ENCODE assay signal across 16 cellular contexts in the genomic region with DNA sequence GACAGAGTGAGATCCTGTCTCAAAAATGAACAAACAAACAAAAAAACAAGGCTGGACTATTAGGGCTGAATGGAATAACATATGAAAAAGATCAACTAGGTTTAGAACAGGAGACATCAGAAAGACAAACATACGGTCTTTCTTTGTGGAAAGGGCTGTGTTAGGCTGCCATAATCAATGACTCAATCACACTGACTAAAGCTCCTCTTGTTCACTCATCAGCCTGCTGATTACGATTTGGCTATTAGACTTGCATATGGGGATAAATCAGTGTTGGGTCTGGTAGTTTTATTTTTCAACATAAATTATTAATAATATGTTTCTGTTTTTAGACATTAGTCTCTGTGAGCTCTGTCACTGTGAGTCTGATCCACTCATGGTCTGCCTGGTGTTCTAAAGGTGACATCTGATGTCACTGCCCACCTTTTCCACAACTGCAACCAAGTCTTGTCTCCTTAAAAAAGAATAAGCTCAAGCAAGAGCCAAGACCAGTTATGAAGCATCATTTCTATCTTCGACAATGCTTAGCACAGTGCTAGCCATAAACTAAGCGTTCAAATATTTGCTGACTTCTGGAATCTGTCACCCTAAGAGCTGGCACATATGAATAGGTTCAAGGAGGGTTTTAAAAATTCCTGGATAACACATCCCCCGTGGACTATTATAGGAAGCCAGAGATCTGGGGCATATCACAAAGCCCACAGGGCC. TPM values are rescaled to one million over a fixed set of nuclear protein-coding genes. Genes with fewer than 3 reads are reported as not detected.
A peak's percentile ranks its signal among the peaks of the same experiment; 100 is the strongest.
DNase-seq lines count a peak whose midpoint lies in the region; ATAC-seq and TF ChIP-seq lines count a peak whose summit lies in the region.
"Had no signal": no experiment of that assay in that cellular context is flagged by ENCODE, and none has a peak within 500 bp of the region (broad histone marks: within the 10 kb centered on the region; RNA-seq: fewer than 3 reads in every experiment).

No MANE protein-coding gene starts in this region.

- WGBS in GM23248 (ENCODE audit: low coverage in 1 of 2, low lambda C conversion rate in 2 of 2, missing lambda C conversion rate in 2 of 2), 2 experiments: 23 to 26% methylated on average over 5 of the region's 5 CpGs
- WGBS in right cardiac atrium: 39% methylated on average over 5 of the region's 5 CpGs
- 49 to 67% methylated on average over 5 of the region's 5 CpGs for WGBS in sigmoid colon, 2 donors

- peak; percentile 53 for DNase-seq in GM23248
- DNase-seq in dorsolateral prefrontal cortex: no peak
- no peak for DNase-seq in right cardiac atrium
- no peak for DNase-seq in sigmoid colon
- no peak for DNase-seq in GM10248 (ENCODE audit: extremely low spot score)
- DNase-seq in SIG-M5 treated with dmso at 0.1 percent for 504 hours (lab: John Stamatoyannopoulos, UW; ENCODE audit: unreplicated experiment): no peak
- DNase-seq in stimulated activated CD4-positive, alpha-beta T cell treated with anti-CD3 and anti-CD28 coated beads, Interleukin-15, amount 100 ng/mL, for 24 hours: no peak
- no peak for DNase-seq in stimulated activated CD8-positive, alpha-beta memory T cell treated with anti-CD3 and anti-CD28 coated beads, Interleukin-4, amount 100 ng/mL, for 48 hours
- DNase-seq: activated CD4-positive, CD25-positive, alpha-beta regulatory T cell treated with anti-CD3 and anti-CD28 coated beads, Interleukin-2, amount 50 U/mL, for 72 hours; activated naive CD8-positive, alpha-beta T cell treated with anti-CD3 and anti-CD28 coated beads, Interleukin-2, amount 10 ng/mL, durations not matched to agents 7 days and 5 days; DMS153; Kasumi-1; NCI-H2107; NCI-H526; SJCRH30 had no signal

- no peak overlapping the region for H3K9ac ChIP-seq in GM23248

- H3F3A ChIP-seq in GM23248 (ENCODE audit: insufficient read depth): peaks cover 22% of the 10 kb centered on the region

- no peak overlapping the region for H3K4me3 ChIP-seq in GM23248
- peak overlapping the region in 2 of 59 donors; percentile 10 to 11 for H3K4me3 ChIP-seq in dorsolateral prefrontal cortex
- H3K4me3 ChIP-seq in right cardiac atrium (ENCODE audit: low read length): no peak overlapping the region
- no peak overlapping the region for H3K4me3 ChIP-seq in sigmoid colon
- H3K4me3 ChIP-seq: SJCRH30 had no signal

- peaks cover 81% of the 10 kb centered on the region for H3K79me2 ChIP-seq in GM23248 (ENCODE audit: insufficient read depth)

- H3K9me3 ChIP-seq in GM23248 (ENCODE audit: low read depth) (no peaks in the 10 kb centered on the region), right cardiac atrium (ENCODE audit: control insufficient read depth, low read length) (no peaks in the 10 kb centered on the region), sigmoid colon (no peaks in the 10 kb centered on the region)
- H3K9me3 ChIP-seq: SJCRH30 had no signal

- H3K27me3 ChIP-seq in GM23248 (replicated peaks; ENCODE audit: insufficient read depth) (no peaks in the 10 kb centered on the region), dorsolateral prefrontal cortex (no peaks in the 10 kb centered on the region), right cardiac atrium (ENCODE audit: control insufficient read depth, insufficient read depth) (no peaks in the 10 kb centered on the region), sigmoid colon (no peaks in the 10 kb centered on the region)
- H3K27me3 ChIP-seq: SJCRH30 had no signal

- peaks cover 4% of the 10 kb centered on the region; the same call in 1 of the 2 replicates for H4K20me1 ChIP-seq in GM23248 (ENCODE audit: insufficient read depth)

- H3K27ac ChIP-seq in GM23248 (no peak overlapping the region), dorsolateral prefrontal cortex (peak overlapping the region in 36 of 59 donors; percentile 0 to 70 (median 46)), right cardiac atrium (ENCODE audit: low read length) (peak overlapping the region; percentile 87), sigmoid colon (peak overlapping the region in 3 of 4 donors; percentile 10 to 67 (median 52))
- H3K27ac ChIP-seq: epithelial cell of prostate, SJCRH30 had no signal

- intact Hi-C loops in dorsolateral prefrontal cortex (cut with DNase I) (no loop called here), right cardiac atrium (cut with DNase I) (loop anchor here in 1 of 4 donors (2.0 kb wide), 1 partner anchor 96 kb away; no protein-coding TSS in a partner anchor), sigmoid colon (cut with DNase I) (no loop called here)

- POLR2A ChIA-PET in GM10248 (lab: Yijun Ruan, JAX): interaction anchor here (0.6 to 0.7 kb wide), 2 partner anchors 11 to 1734 kb away, joined by 3 read pairs; a partner anchor contains a TSS

- TF ChIP-seq POLR2A in sigmoid colon (IDR thresholded peaks at IDR 0.05): no peak

- H3K4me1 ChIP-seq in GM23248 (ENCODE audit: insufficient read depth): peaks cover 25% of the 10 kb centered on the region
- peaks cover 8% of the 10 kb centered on the region for H3K4me1 ChIP-seq in right cardiac atrium (ENCODE audit: control insufficient read depth, insufficient read depth, low read length)
- H3K4me1 ChIP-seq in sigmoid colon: peaks cover 0 to 84% (median 63%) of the 10 kb centered on the region in 4 donors

- peak overlapping the region; percentile 26 for H3K4me2 ChIP-seq in GM23248 (ENCODE audit: unreplicated experiment)

- peak in 1 of 4 donors; percentile 10 for TF ChIP-seq EP300 in sigmoid colon (IDR thresholded peaks at IDR 0.05)

- H3K36me3 ChIP-seq in GM23248 (ENCODE audit: low read depth) (peaks cover 25% of the 10 kb centered on the region), sigmoid colon (peaks cover 13 to 27% (median 15%) of the 10 kb centered on the region in 4 donors)

- no peaks in the 10 kb centered on the region for H3K9me2 ChIP-seq in GM23248 (ENCODE audit: insufficient read depth)

- CTCF ChIA-PET in GM10248 (lab: Yijun Ruan, JAX): interaction anchor here (1.0 to 1.9 kb wide), 3 partner anchors 9 to 22 kb away, joined by 3 to 10 read pairs (median 3); no protein-coding TSS in a partner anchor

- no peak overlapping the region for H2AFZ ChIP-seq in GM23248

- peak; percentile 50 to 61 for ATAC-seq in right cardiac atrium

- in situ Hi-C loops in GM23248 (cut with MboI): loop anchor here (10.0 kb wide), 1 partner anchor 84 kb away; no protein-coding TSS in a partner anchor

- TF ChIP-seq CTCF in dorsolateral prefrontal cortex (IDR thresholded peaks at IDR 0.05 in 54 of 56, conservative IDR thresholded peaks at IDR 0.05 in 2 of 56; ENCODE audit: low read depth in 1 of 56, partially characterized antibody in 56 of 56) (no peak), sigmoid colon (IDR thresholded peaks at IDR 0.05) (no peak), GM10248 (IDR thresholded peaks at IDR 0.05; ENCODE audit: control extremely low read depth, extremely low read depth, low read depth, missing control alignments) (no peak)

RNA-seq across cellular contexts. Expression of a gene that starts 10.2 kb away (rescaled TPM):
- 33.4 and 77.2 TPM in 2 replicates for total RNA-seq in GM23248 (2014; rRNA removed; shearing (Covaris generic))
- polyA plus RNA-seq in GM23248 (2016; fragmentation: Nextera tagmentation; extraction: Ambion mirVana) (49.5 and 50.7 TPM in 2 replicates), right cardiac atrium (36.2 TPM), sigmoid colon (10 to 100 TPM; 17.4 to 30.1 (median 28.3) TPM)
- total RNA-seq in dorsolateral prefrontal cortex (10 to 100 TPM; 18.4 to 55.9 (median 42.9) TPM), right cardiac atrium (10 to 100 TPM; 30.4 to 36.2 (median 33.5) TPM), sigmoid colon (10 to 100 TPM; 11.9 to 42.5 (median 26.6) TPM)
